Comparison of ENCODE assay signal across 1 cellular context in genomic region chr6:42788671-42789070, GRCh38.
TF ChIP-seq lines count a peak whose summit lies in the region.

No MANE protein-coding gene starts in this region.

TF ChIP-seq in SK-N-SH, 30 proteins besides CTCF, POLR2A, EP300 and RAD21:
- no peak for TF ChIP-seq RFX5 (IDR thresholded peaks at IDR 0.05; ENCODE audit: low read length)
- TF ChIP-seq FOXJ3 (CRISPR knock-in tag; IDR thresholded peaks at IDR 0.05) = no peak
- TF ChIP-seq MAX (IDR thresholded peaks at IDR 0.05; ENCODE audit: low read depth) = no peak
- TF ChIP-seq NFIC (IDR thresholded peaks at IDR 0.05; ENCODE audit: borderline replicate concordance) = no peak
- no peak for TF ChIP-seq USF2 (IDR thresholded peaks at IDR 0.05; ENCODE audit: borderline replicate concordance, low read depth, low read length)
- TF ChIP-seq RXRA (IDR thresholded peaks at IDR 0.05; ENCODE audit: borderline replicate concordance, low read depth) = no peak
- no peak for TF ChIP-seq IRF3 (IDR thresholded peaks at IDR 0.05; ENCODE audit: low read depth, low read length)
- TF ChIP-seq ZBTB33 (IDR thresholded peaks at IDR 0.05; ENCODE audit: borderline replicate concordance, low read depth) = no peak
- no peak for TF ChIP-seq GATA2 (CRISPR knock-in tag; IDR thresholded peaks at IDR 0.05)
- no peak for TF ChIP-seq ELF1 (IDR thresholded peaks at IDR 0.05)
- TF ChIP-seq REST (IDR thresholded peaks at IDR 0.05; ENCODE audit: low read depth, low read length) = no peak
- TF ChIP-seq FOSL2 (IDR thresholded peaks at IDR 0.05; ENCODE audit: borderline replicate concordance, low read depth) = no peak
- TF ChIP-seq SMC3 (IDR thresholded peaks at IDR 0.05; ENCODE audit: low read depth, low read length) = no peak
- no peak for TF ChIP-seq TEAD4 (IDR thresholded peaks at IDR 0.05; ENCODE audit: borderline replicate concordance, insufficient read depth)
- TF ChIP-seq TAF1 (IDR thresholded peaks at IDR 0.05; ENCODE audit: borderline replicate concordance, low read depth, low read length) = no peak
- TF ChIP-seq NRF1 (IDR thresholded peaks at IDR 0.05; ENCODE audit: low read depth, low read length) = no peak
- no peak for TF ChIP-seq RCOR1 (IDR thresholded peaks at IDR 0.05; ENCODE audit: low read length)
- no peak for TF ChIP-seq GABPA (IDR thresholded peaks at IDR 0.05; ENCODE audit: low read depth)
